ENCODE assay signal across 1 cellular context in the genomic region with DNA sequence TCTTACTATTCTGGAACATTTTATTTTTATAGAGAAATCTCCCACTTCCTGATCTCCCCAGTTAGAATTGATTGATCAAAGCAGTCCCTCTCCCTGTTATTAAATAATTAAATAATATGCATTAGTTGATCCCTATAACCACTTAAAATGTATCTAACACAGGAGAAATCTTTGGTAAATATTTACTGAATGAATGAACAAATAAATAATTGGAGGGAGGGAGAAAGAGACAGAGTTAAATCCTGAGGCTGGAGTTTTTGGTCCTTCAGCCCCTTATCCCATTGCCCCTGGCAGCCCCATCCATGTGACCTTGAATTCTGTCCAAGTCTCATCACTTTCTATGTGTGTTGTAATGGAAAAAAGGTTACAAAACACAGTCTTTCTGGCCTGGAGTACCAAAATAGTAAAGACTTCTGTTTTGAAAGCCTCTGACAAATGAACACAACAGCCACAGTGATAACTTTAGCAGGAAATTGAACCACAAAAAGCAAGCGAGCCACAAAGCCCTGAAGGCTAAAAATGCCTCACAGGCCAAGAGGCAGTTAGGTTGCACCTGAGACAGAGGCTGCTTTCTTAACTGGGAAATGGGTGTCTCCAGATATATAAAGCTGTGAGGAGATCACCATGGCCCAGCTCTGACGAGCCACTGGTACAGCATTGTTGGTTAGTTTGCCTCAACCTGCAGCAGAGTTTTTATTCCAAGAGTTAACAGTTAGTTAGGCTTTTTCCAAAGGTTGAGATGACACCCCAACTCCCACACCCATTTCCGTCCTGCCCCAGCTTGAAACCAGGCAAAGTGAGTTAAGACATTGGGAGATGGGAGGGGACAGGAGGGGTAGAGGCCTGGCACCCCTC.
A peak's percentile ranks its signal among the peaks of the same experiment; 100 is the strongest.
TF ChIP-seq lines count a peak whose summit lies in the region.

No MANE protein-coding gene starts in this region.

TF ChIP-seq in liver, 16 proteins besides CTCF, POLR2A, EP300 and RAD21 (continued from another document):
- peak; percentile 12 for TF ChIP-seq REST (IDR thresholded peaks at IDR 0.05)
- peak; percentile 71 to 72 for TF ChIP-seq HNF4A (conservative IDR thresholded peaks at IDR 0.05)
- peak; percentile 71 to 75 for TF ChIP-seq JUND (IDR thresholded peaks at IDR 0.05)
- peak; percentile 52 to 71 for TF ChIP-seq RXRA (IDR thresholded peaks at IDR 0.05)
- TF ChIP-seq FOXA2 (IDR thresholded peaks at IDR 0.05): no peak
- TF ChIP-seq YY1 (IDR thresholded peaks at IDR 0.05): no peak
- TF ChIP-seq EGR1 (IDR thresholded peaks at IDR 0.05; ENCODE audit: low read depth in 2 of 2): peak in 1 of 2 donors; percentile 76
